ENCODE assay signal across 8 cellular contexts in the genomic region with DNA sequence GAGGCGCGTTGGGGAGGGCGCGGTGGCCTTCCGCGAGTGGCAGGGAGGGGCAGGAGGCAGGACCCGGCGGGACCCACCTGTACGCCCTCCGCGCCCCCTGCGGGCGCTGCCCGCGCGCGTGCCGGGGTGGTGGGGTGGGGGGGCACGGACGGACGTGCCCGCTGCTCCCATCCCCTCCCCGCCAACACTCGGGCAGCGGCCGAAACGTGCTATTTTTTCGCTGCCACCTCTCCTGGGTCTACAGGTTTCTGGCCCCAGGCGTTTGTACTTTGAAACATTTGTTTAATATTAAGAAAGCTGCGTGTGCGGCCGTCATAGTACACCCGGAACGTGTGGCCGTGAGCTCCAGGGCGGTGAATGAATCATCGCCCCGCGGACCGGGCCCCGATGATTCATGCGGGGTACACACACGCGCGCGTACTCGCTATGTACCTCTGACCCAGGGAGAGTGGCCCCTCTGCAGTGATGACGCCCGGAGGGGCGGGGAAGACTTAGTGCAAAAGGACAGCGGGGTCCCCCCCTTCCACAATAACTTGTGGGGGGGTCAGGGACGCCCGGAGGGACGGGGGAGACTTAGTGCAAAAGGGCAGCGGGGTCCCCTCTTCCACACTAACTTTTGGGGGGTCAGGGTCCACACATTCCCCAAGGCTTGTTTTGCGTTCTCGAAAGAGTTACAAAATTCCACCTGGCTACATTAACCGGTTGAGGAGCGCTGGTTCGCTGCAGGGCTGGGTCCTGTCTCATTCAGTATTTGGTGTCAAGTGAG. TPM values are rescaled to one million over a fixed set of nuclear protein-coding genes. Genes with fewer than 3 reads are reported as not detected.
DNase-seq lines count a peak whose midpoint lies in the region; ATAC-seq, FAIRE-seq and TF ChIP-seq lines count a peak whose summit lies in the region.

No MANE protein-coding gene starts in this region.

- no peaks in the 10 kb centered on the region for H3K9me3 ChIP-seq in right atrium auricular region

- H3K4me1 ChIP-seq in right atrium auricular region = peaks cover 0 to 35% of the 10 kb centered on the region in 2 donors

- no peaks in the 10 kb centered on the region for H3K27me3 ChIP-seq in right atrium auricular region

- H3K27ac ChIP-seq in right atrium auricular region = peak overlapping the region; percentile 93 to 97

- DNase-seq in 8988T = peak; percentile 41
- DNase-seq in T-helper 1 cell = peak; percentile 29 to 60 (median 46)
- DNase-seq in amygdala (lab: John Stamatoyannopoulos, UW) = peak in 32 of 56 donors; percentile 7 to 77 (median 50)
- peak; percentile 89 for DNase-seq in right atrium auricular region (ENCODE audit: low spot score)
- peak; percentile 20 for DNase-seq in pulmonary artery endothelial cell (ENCODE audit: low read depth, low spot score)
- DNase-seq in urothelium cell line (ENCODE audit: low spot score) = peak; percentile 62

- peak; percentile 33 for ATAC-seq in GM19035 (IDR thresholded peaks at IDR 0.05; ENCODE audit: unreplicated experiment)
- peak; percentile 24 for ATAC-seq in HG03378 (IDR thresholded peaks at IDR 0.05; ENCODE audit: unreplicated experiment)

- H3K36me3 ChIP-seq in right atrium auricular region = no peaks in the 10 kb centered on the region

- TF ChIP-seq CTCF in right atrium auricular region (IDR thresholded peaks at IDR 0.05) = peak in 1 of 2 donors; percentile 35

- FAIRE-seq in urothelium cell line (lab: Jason Lieb, UNC) = peak; percentile 46

- peak overlapping the region; percentile 75 to 91 for H3K4me3 ChIP-seq in right atrium auricular region

RNA-seq across cellular contexts. Expression of a gene that starts 56.6 kb away (rescaled TPM):
- total RNA-seq in right atrium auricular region (10 to 100 TPM; 42.8 to 62.0 TPM), pulmonary artery endothelial cell (26.2 and 34.9 TPM in 2 replicates)

Comparison
In these comparisons a context has a peak if more than half of its experiments do, and no peak if none do; other contexts are left out.
1. Peak in every context shown above with its lines: DNase-seq, ATAC-seq, H3K4me3 ChIP-seq and H3K27ac ChIP-seq.
2. DNase-seq: peak in every context shown above with its lines; median percentile 89 in right atrium auricular region; 62 in urothelium cell line; 50 in amygdala; 46 in T-helper 1 cell; 41 in 8988T; 20 in pulmonary artery endothelial cell.